ENCODE assay signal across 13 cellular contexts in the genomic region with DNA sequence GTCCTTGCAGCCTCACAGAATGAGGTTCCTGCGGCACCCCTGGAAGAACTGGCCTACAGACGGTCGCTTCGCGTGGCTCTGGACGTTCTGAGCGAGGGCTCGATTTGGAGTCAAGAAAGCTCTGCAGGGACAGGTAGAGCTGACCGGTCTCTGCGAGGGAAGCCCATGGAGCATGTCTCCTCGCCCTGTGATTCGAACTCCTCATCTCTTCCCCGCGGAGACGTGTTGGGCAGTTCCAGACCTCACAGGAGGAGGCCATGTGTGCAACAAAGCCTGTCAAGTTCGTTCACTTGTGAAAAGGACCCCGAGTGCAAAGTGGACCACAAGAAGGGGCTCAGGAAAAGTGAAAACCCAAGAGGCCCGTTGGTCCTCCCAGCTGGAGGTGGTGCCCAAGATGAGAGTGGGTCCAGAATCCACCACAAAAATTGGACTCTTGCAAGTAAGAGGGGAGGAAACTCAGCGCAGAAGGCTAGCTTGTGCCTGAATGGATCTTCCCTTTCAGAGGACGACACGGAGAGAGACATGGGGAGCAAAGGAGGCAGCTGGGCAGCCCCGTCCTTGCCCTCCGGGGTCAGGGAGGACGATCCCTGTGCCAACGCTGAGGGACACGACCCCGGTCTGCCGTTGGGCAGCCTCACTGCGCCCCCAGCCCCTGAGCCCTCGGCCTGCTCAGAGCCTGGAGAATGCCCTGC. TPM values are rescaled to one million over a fixed set of nuclear protein-coding genes. Genes with fewer than 3 reads are reported as not detected.
DNase-seq lines count a peak whose midpoint lies in the region; ATAC-seq and TF ChIP-seq lines count a peak whose summit lies in the region.
"Had no signal": no experiment of that assay in that cellular context is flagged by ENCODE, and none has a peak within 500 bp of the region (broad histone marks: within the 10 kb centered on the region; RNA-seq: fewer than 3 reads in every experiment).

No MANE protein-coding gene starts in this region.

- no peaks in the 10 kb centered on the region for H3K9me2 ChIP-seq in neural cell (ENCODE audit: insufficient read depth, low read length)

- H3K27me3 Mint-ChIP-seq in T-helper 17 cell = no peaks in the 10 kb centered on the region

- H3K9me3 ChIP-seq in Peyer's patch (no peaks in the 10 kb centered on the region), colonic mucosa (no peaks in the 10 kb centered on the region), neural cell (ENCODE audit: low read length) (no peaks in the 10 kb centered on the region), transverse colon (no peaks in the 10 kb centered on the region), T-helper 17 cell (ENCODE audit: control insufficient read depth, low read length, poor library complexity, severe bottlenecking) (no peaks in the 10 kb centered on the region)

- peaks cover 11% of the 10 kb centered on the region for H3K79me2 ChIP-seq in neural cell (replicated peaks; ENCODE audit: insufficient read depth, low read length)

- intact Hi-C loops in colonic mucosa (cut with DNase I) (loop anchor here (5.0 kb wide), 1 partner anchor 38 kb away; no protein-coding TSS in a partner anchor), transverse colon (cut with DNase I; ENCODE audit: low total_unique reads) (no loop called here)

- H3K27ac ChIP-seq in Peyer's patch = peak overlapping the region in 3 of 4 donors; percentile 12 to 50 (median 49)
- peak overlapping the region; percentile 58 for H3K27ac ChIP-seq in colonic mucosa
- no peak overlapping the region for H3K27ac ChIP-seq in neural cell (ENCODE audit: low read length)
- peak overlapping the region; percentile 70 to 73 (median 72) for H3K27ac ChIP-seq in transverse colon

- TF ChIP-seq RAD21 in neural cell (conservative IDR thresholded peaks at IDR 0.05) = no peak

- TF ChIP-seq EP300 in neural cell (conservative IDR thresholded peaks at IDR 0.05; ENCODE audit: poor library complexity, severe bottlenecking) (no peak), transverse colon (IDR thresholded peaks at IDR 0.05; ENCODE audit: low read depth) (no peak)

- H3K27me3 ChIP-seq in Peyer's patch = no peaks in the 10 kb centered on the region
- H3K27me3 ChIP-seq in colonic mucosa = no peaks in the 10 kb centered on the region
- H3K27me3 ChIP-seq in neural cell (ENCODE audit: insufficient read depth, low read depth, low read length) = no peaks in the 10 kb centered on the region
- H3K27me3 ChIP-seq in transverse colon = no peaks in the 10 kb centered on the region

- peaks cover 18% of the 10 kb centered on the region for H3K4me1 Mint-ChIP-seq in T-helper 17 cell

- DNase-seq in Peyer's patch (no peak), colonic mucosa (no peak), transverse colon (no peak), T-helper 17 cell (no peak)
- DNase-seq: DMS153; mesendoderm; NCI-H187; stimulated activated CD4-positive, alpha-beta T cell treated with anti-CD3 and anti-CD28 coated beads, Interleukin-15, amount 100 ng/mL, for 24 hours; stimulated activated naive CD4-positive, alpha-beta T cell; T1000 had no signal

- ATAC-seq in HG02981 (IDR thresholded peaks at IDR 0.05; ENCODE audit: unreplicated experiment) = no peak
- ATAC-seq in T-helper 17 cell = no peak
- no peak for ATAC-seq in GM18520 (IDR thresholded peaks at IDR 0.05; ENCODE audit: unreplicated experiment)

- peaks cover 0 to 22% (median 0%) of the 10 kb centered on the region in 4 donors for H3K4me1 ChIP-seq in Peyer's patch
- H3K4me1 ChIP-seq in colonic mucosa = no peaks in the 10 kb centered on the region
- peaks cover 14 to 41% (median 31%) of the 10 kb centered on the region in 4 donors for H3K4me1 ChIP-seq in transverse colon

- peaks cover 0 to 55% (median 0%) of the 10 kb centered on the region in 3 donors for H3K36me3 ChIP-seq in Peyer's patch
- no peaks in the 10 kb centered on the region for H3K36me3 ChIP-seq in colonic mucosa
- H3K36me3 ChIP-seq in neural cell (ENCODE audit: insufficient read depth, low read length) = no peaks in the 10 kb centered on the region
- H3K36me3 ChIP-seq in transverse colon = peaks cover 0 to 31% (median 10%) of the 10 kb centered on the region in 4 donors

- TF ChIP-seq CTCF in Peyer's patch (IDR thresholded peaks at IDR 0.05) (no peak), colonic mucosa (IDR thresholded peaks at IDR 0.05) (no peak), neural cell (IDR thresholded peaks at IDR 0.05; ENCODE audit: poor library complexity, severe bottlenecking) (no peak), transverse colon (IDR thresholded peaks at IDR 0.05) (no peak)

- H3K36me3 Mint-ChIP-seq in T-helper 17 cell (ENCODE audit: low read depth) = no peaks in the 10 kb centered on the region

- no peak for TF ChIP-seq POLR2A in Peyer's patch (IDR thresholded peaks at IDR 0.05)
- no peak for TF ChIP-seq POLR2A in transverse colon (IDR thresholded peaks at IDR 0.05)

- no peak overlapping the region for H3K4me3 Mint-ChIP-seq in T-helper 17 cell

- no peak overlapping the region for H2AFZ ChIP-seq in neural cell (ENCODE audit: low read depth, low read length)

- no peaks in the 10 kb centered on the region for H3F3A ChIP-seq in neural cell (ENCODE audit: insufficient read depth, low read length, poor library complexity, severe bottlenecking)

- no peak overlapping the region for H3K4me2 ChIP-seq in neural cell (ENCODE audit: low read length)

- H3K9ac ChIP-seq in colonic mucosa (ENCODE audit: low read depth in 2 of 2, low read length in 2 of 2) (no peak overlapping the region), neural cell (ENCODE audit: low read length) (no peak overlapping the region)

- WGBS in transverse colon (ENCODE audit: low coverage in 1 of 2), 2 donors = 74 to 82% methylated on average over 13 to 30 of the region's 30 CpGs

- in situ Hi-C loops in transverse colon (cut with MboI; ENCODE audit: low pct_ligation_motif_present in 1 of 4, low pct_unique_long_range_greater_than_20kb in 1 of 4, low sequenced_read_pairs in 3 of 4) = no loop called here

- H3K27ac Mint-ChIP-seq in T-helper 17 cell = no peak overlapping the region

- H3K4me3 ChIP-seq in Peyer's patch = peak overlapping the region in 1 of 4 donors; percentile 4
- no peak overlapping the region for H3K4me3 ChIP-seq in colonic mucosa
- peak overlapping the region; percentile 62 for H3K4me3 ChIP-seq in neural cell (ENCODE audit: low read length)
- H3K4me3 ChIP-seq in transverse colon = peak overlapping the region in 1 of 4 donors; percentile 18

- no peaks in the 10 kb centered on the region for H4K20me1 ChIP-seq in neural cell (ENCODE audit: insufficient read depth)

TF ChIP-seq in neural cell, 6 proteins besides CTCF, POLR2A, EP300 and RAD21:
- no peak for TF ChIP-seq POLR2AphosphoS5 (IDR thresholded peaks at IDR 0.05)
- no peak for TF ChIP-seq MXI1 (conservative IDR thresholded peaks at IDR 0.05; ENCODE audit: poor library complexity, severe bottlenecking)
- TF ChIP-seq SMC3 (conservative IDR thresholded peaks at IDR 0.05; ENCODE audit: poor library complexity) = no peak
- no peak for TF ChIP-seq EZH2 (IDR thresholded peaks at IDR 0.05; ENCODE audit: borderline replicate concordance, insufficient read depth, low read length, poor library complexity, severe bottlenecking)

RNA-seq across cellular contexts. Expression of a gene that starts 23.4 kb away (rescaled TPM):
- total RNA-seq in Peyer's patch (100 to 1,000 TPM in 3 of 4 donors, 10 to 100 TPM in 1; 99.9 to 165 (median 156) TPM), colonic mucosa (100 to 1,000 TPM; 192 to 244 TPM), transverse colon (100 to 1,000 TPM in 3 of 4 donors, 10 to 100 TPM in 1; 32.2 to 196 (median 156) TPM), T-helper 17 cell (10 to 100 TPM; 50.9 to 54.7 TPM)
- polyA plus RNA-seq in neural cell = 192 and 196 TPM in 2 replicates
- polyA minus RNA-seq in neural cell = 53.8 and 57.0 TPM in 2 replicates

RNA-seq across cellular contexts. Expression of a gene that starts 41.1 kb away (rescaled TPM):
- 1 to 10 TPM in 2 of 4 donors, not detected in 2; 2.5 to 3.1 TPM for total RNA-seq in Peyer's patch
- 1 to 10 TPM; 3.3 to 3.7 TPM for total RNA-seq in colonic mucosa
- polyA plus RNA-seq in neural cell = 32.5 and 54.1 TPM in 2 replicates
- 21.3 and 21.7 TPM in 2 replicates for polyA minus RNA-seq in neural cell
- total RNA-seq in transverse colon = 1 to 10 TPM; 1.4 to 4.4 (median 2.9) TPM
- total RNA-seq in T-helper 17 cell = 1 to 10 TPM; 9.0 to 9.9 TPM

RNA-seq across cellular contexts. Expression of a gene that starts 47.1 kb away (rescaled TPM):
- total RNA-seq in Peyer's patch (10 to 100 TPM; 37.5 to 90.9 (median 58.2) TPM), colonic mucosa (100 to 1,000 TPM in 1 of 2 donors, 10 to 100 TPM in 1; 92.9 to 210 TPM), transverse colon (10 to 100 TPM; 36.3 to 77.2 (median 41.6) TPM), T-helper 17 cell (100 to 1,000 TPM; 148 to 163 TPM)
- polyA plus RNA-seq in neural cell = 60.5 and 95.2 TPM in 2 replicates
- 34.6 and 39.8 TPM in 2 replicates for polyA minus RNA-seq in neural cell
